In the genomic region with DNA sequence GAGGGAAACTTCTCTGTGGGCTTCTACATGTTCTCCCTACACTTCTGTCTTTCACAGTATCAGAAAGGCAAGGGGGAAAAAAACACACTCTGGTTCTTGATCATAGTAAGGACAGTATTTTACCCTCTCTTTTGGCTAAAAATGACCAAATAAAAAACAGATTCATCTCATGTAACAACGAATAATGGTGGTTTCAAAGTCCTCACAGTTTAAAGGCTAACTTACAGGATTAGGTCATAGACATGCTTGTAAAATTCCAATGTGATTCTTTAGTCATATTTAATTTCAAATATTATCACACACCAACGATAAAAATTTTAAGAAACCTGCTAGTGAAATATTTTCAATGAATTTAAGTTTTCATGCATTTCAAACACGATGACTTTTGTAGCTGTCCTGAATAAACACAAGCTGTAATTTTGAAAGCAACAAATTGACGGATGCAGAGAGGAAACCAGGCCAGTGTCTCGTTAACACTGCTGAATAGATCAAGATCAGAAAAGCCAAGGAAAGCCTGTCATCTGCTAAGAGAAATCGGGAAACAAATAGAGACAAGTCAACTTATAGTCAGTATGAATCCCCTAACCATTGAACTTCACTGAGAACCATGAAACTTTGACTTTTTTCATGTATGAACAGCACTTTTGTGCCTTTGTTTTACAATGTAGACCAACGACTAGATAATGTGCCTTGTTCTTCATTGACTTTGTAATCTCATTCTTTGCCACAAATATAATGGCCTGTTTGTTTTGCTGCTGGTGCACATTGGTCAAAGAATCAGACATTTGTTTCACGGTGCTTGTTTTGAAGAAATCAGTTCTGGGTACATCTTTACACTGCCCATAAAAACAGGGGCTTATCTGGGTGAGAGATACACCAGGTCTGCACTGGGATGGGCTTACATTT, we compare ENCODE assay signal across 13 cellular contexts. TPM values are rescaled to one million over a fixed set of nuclear protein-coding genes. Genes with fewer than 3 reads are reported as not detected.
DNase-seq lines count a peak whose midpoint lies in the region; ATAC-seq, FAIRE-seq and TF ChIP-seq lines count a peak whose summit lies in the region.
"Had no signal": no experiment of that assay in that cellular context is flagged by ENCODE, and none has a peak within 500 bp of the region (broad histone marks: within the 10 kb centered on the region; RNA-seq: fewer than 3 reads in every experiment).

No MANE protein-coding gene starts in this region.

- H3K36me3 ChIP-seq in left ventricle myocardium inferior (no peaks in the 10 kb centered on the region), prostate gland (no peaks in the 10 kb centered on the region)
- H3K36me3 ChIP-seq: Peyer's patch had no signal

- H3K27me3 ChIP-seq in left ventricle myocardium inferior (ENCODE audit: low read depth) (no peaks in the 10 kb centered on the region), right cardiac atrium (ENCODE audit: control insufficient read depth, insufficient read depth) (no peaks in the 10 kb centered on the region), prostate gland (replicated peaks; ENCODE audit: insufficient read depth) (no peaks in the 10 kb centered on the region)
- H3K27me3 ChIP-seq: Peyer's patch had no signal

- H3K4me1 ChIP-seq in left ventricle myocardium inferior: peaks cover 100% of the 10 kb centered on the region
- H3K4me1 ChIP-seq in right cardiac atrium (ENCODE audit: control insufficient read depth, insufficient read depth, low read length): peaks cover 21% of the 10 kb centered on the region
- H3K4me1 ChIP-seq in prostate gland (replicated peaks): no peaks in the 10 kb centered on the region

- TF ChIP-seq POLR2A in prostate gland (IDR thresholded peaks at IDR 0.05): no peak

- H3K27ac ChIP-seq in left ventricle myocardium inferior (replicated peaks) (peak overlapping the region; percentile 85), right cardiac atrium (ENCODE audit: low read length) (no peak overlapping the region), prostate gland (peak overlapping the region in 1 of 2 donors; percentile 18)

- WGBS in right cardiac atrium: 30% methylated on average over 8 of the region's 8 CpGs
- WGBS in prostate gland: 13% methylated on average over 8 of the region's 8 CpGs

- DNase-seq in left ventricle myocardium inferior (no peak), right cardiac atrium (no peak), frontal cortex (ENCODE audit: low spot score in 2 of 2) (peak in 1 of 2 donors; percentile 40), pons (ENCODE audit: low spot score) (peak; percentile 99), NOMO-1 treated with dmso at 0.1 percent for 144 hours (lab: John Stamatoyannopoulos, UW; ENCODE audit: unreplicated experiment) (no peak), NCI-H69 (lab: John Stamatoyannopoulos, UW) (no peak), prostate gland (ENCODE audit: low spot score) (no peak)
- DNase-seq: central memory CD4-positive, alpha-beta T cell; NCI-H2081 treated with DMSO at 0.1 percent for 48 hours; Peyer's patch had no signal

- TF ChIP-seq CTCF in left ventricle myocardium inferior (IDR thresholded peaks at IDR 0.05; ENCODE audit: borderline replicate concordance) (no peak), prostate gland (IDR thresholded peaks at IDR 0.05) (no peak)

- ATAC-seq in right cardiac atrium (no peak), HG02884 (IDR thresholded peaks at IDR 0.05; ENCODE audit: unreplicated experiment) (no peak)

- peak overlapping the region; percentile 28 for H3K4me3 ChIP-seq in left ventricle myocardium inferior
- H3K4me3 ChIP-seq in right cardiac atrium (ENCODE audit: low read length): no peak overlapping the region
- no peak overlapping the region for H3K4me3 ChIP-seq in prostate gland
- H3K4me3 ChIP-seq: Peyer's patch had no signal

- intact Hi-C loops in left ventricle myocardium inferior (cut with micrococcal nuclease): no loop called here
- intact Hi-C loops in right cardiac atrium (cut with DNase I): no loop called here
- intact Hi-C loops in prostate gland (cut with DNase I): loop anchor here (5.0 kb wide), 1 partner anchor 33 kb away; no protein-coding TSS in a partner anchor

- H3K9me3 ChIP-seq in left ventricle myocardium inferior (replicated peaks): no peaks in the 10 kb centered on the region
- H3K9me3 ChIP-seq in right cardiac atrium (ENCODE audit: control insufficient read depth, low read length): no peaks in the 10 kb centered on the region
- H3K9me3 ChIP-seq in prostate gland: no peaks in the 10 kb centered on the region
- H3K9me3 ChIP-seq: Peyer's patch had no signal

- FAIRE-seq in frontal cortex (lab: Jason Lieb, UNC): peak; percentile 96
- FAIRE-seq: GM18507, urothelium cell line had no signal

RNA-seq across cellular contexts. Expression of gene MBNL2, which starts 22.0 kb away (rescaled TPM):
- 76.5 TPM for total RNA-seq in left ventricle myocardium inferior
- total RNA-seq in right cardiac atrium: 10 to 100 TPM; 71.8 to 89.6 (median 76.2) TPM
- 23.2 TPM for polyA plus RNA-seq in right cardiac atrium
- 26.5 TPM for total RNA-seq in frontal cortex
- total RNA-seq in prostate gland: 10 to 100 TPM; 59.1 to 85.7 TPM
